Comparison of ENCODE assay signal across 16 cellular contexts in genomic region chr3:12316721-12317351, GRCh38. TPM values are rescaled to one million over a fixed set of nuclear protein-coding genes. Genes with fewer than 3 reads are reported as not detected.
DNase-seq lines count a peak whose midpoint lies in the region; ATAC-seq and TF ChIP-seq lines count a peak whose summit lies in the region.
"Had no signal": no experiment of that assay in that cellular context is flagged by ENCODE, and none has a peak within 500 bp of the region (broad histone marks: within the 10 kb centered on the region; RNA-seq: fewer than 3 reads in every experiment).

No MANE protein-coding gene starts in this region.

- DNase-seq in NCI-H526 (lab: John Stamatoyannopoulos, UW), result peak; percentile 17 to 29
- DNase-seq in right lobe of liver, result no peak
- DNase-seq in substantia nigra (lab: John Stamatoyannopoulos, UW), result no peak
- no peak for DNase-seq in retina
- DNase-seq in NCI-H2196 (lab: John Stamatoyannopoulos, UW; ENCODE audit: unreplicated experiment), result no peak
- DNase-seq: activated T-cell treated with anti-CD3 and anti-CD28 coated beads, Interleukin-2, amount 50 U/mL, for 4 hours; aorta; Karpas-422; NCI-H2081; posterior cingulate gyrus; stimulated activated CD4-positive, alpha-beta T cell treated with anti-CD3 and anti-CD28 coated beads, Interleukin-2, amount 100 ng/mL, for 48 hours; SW 1271 had no signal

- H3K4me1 ChIP-seq in right lobe of liver, result peaks cover 0 to 12% (median 0%) of the 10 kb centered on the region in 4 donors

- intact Hi-C loops in right lobe of liver (cut with DNase I), result no loop called here

- H3K27ac ChIP-seq in right lobe of liver, result peak overlapping the region in 1 of 3 donors; percentile 33
- no peak overlapping the region for H3K27ac ChIP-seq in substantia nigra (ENCODE audit: low read depth, low read length, poor library complexity, severe bottlenecking)

- no peak for TF ChIP-seq POLR2A in right lobe of liver (IDR thresholded peaks at IDR 0.05)

- TF ChIP-seq CTCF in right lobe of liver (IDR thresholded peaks at IDR 0.05), result no peak

- H3K27me3 ChIP-seq in right lobe of liver, result no peaks in the 10 kb centered on the region

- ATAC-seq in GM18870 (IDR thresholded peaks at IDR 0.05; ENCODE audit: unreplicated experiment) (peak; percentile 52), GM21717 (IDR thresholded peaks at IDR 0.05; ENCODE audit: unreplicated experiment) (peak; percentile 65), right lobe of liver (peak; percentile 55 to 75 (median 74)), GM18873 (IDR thresholded peaks at IDR 0.05; ENCODE audit: low FRiP score, unreplicated experiment) (no peak)
- ATAC-seq: activated T-cell treated with anti-CD3 and anti-CD28 coated beads, Interleukin-2, amount 50 U/mL, for 4 hours; stimulated activated memory B cell treated with anti-CD40 and anti-IgM and Interleukin-4, amounts not matched to agents 10 μg/mL and 1 μg/mL and 100 μg/mL, for 72 hours had no signal

- WGBS in right lobe of liver (ENCODE audit: insufficient coverage, low coverage, low lambda C conversion rate, missing lambda C conversion rate), result 14% methylated on average over 4 of the region's 4 CpGs

- H3K36me3 ChIP-seq in right lobe of liver, result no peaks in the 10 kb centered on the region

- no peaks in the 10 kb centered on the region for H3K9me3 ChIP-seq in right lobe of liver

- H3K4me3 ChIP-seq in right lobe of liver, result peak overlapping the region in 2 of 3 donors; percentile 1 to 36

RNA-seq across cellular contexts. Expression of gene PPARG, which starts 28.0 kb away (rescaled TPM):
- total RNA-seq in right lobe of liver, result 10 to 100 TPM in 3 of 6 experiments, 1 to 10 TPM in 3; 4.9 to 15.8 (median 10.8) TPM

Comparison
In these comparisons a context has a peak if more than half of its experiments do, and no peak if none do; other contexts are left out.
1. DNase-seq: peak in NCI-H526 (2 of 2); none in right lobe of liver (0 of 3), substantia nigra (0 of 49), retina (single experiment) and NCI-H2196 (single experiment).